21 cellular contexts compared by ENCODE assay signal in genomic region chr4:108193891-108194672, GRCh38. TPM values are rescaled to one million over a fixed set of nuclear protein-coding genes. Genes with fewer than 3 reads are reported as not detected.
DNase-seq lines count a peak whose midpoint lies in the region; ATAC-seq, FAIRE-seq and TF ChIP-seq lines count a peak whose summit lies in the region.
"Had no signal": no experiment of that assay in that cellular context is flagged by ENCODE, and none has a peak within 500 bp of the region (broad histone marks: within the 10 kb centered on the region; RNA-seq: fewer than 3 reads in every experiment).

No MANE protein-coding gene starts in this region.

- H3K9me2 ChIP-seq in GM23338 (ENCODE audit: insufficient read depth) = no peaks in the 10 kb centered on the region

- H3K79me2 ChIP-seq in GM23338 (replicated peaks; ENCODE audit: insufficient read depth) = no peaks in the 10 kb centered on the region
- H3K79me2 ChIP-seq in neural progenitor cell (ENCODE audit: low read depth) = no peaks in the 10 kb centered on the region
- H3K79me2 ChIP-seq: hepatocyte had no signal

- H3K9me3 Mint-ChIP-seq in GM23338 = peaks cover 2% of the 10 kb centered on the region; the same call in 2 of the 3 replicates
- H3K9me3 Mint-ChIP-seq in neural progenitor cell = peaks cover 2% of the 10 kb centered on the region
- H3K9me3 Mint-ChIP-seq: naive thymus-derived CD4-positive, alpha-beta T cell had no signal

- H4K20me1 ChIP-seq in GM23338 (replicated peaks; ENCODE audit: insufficient read depth) (no peaks in the 10 kb centered on the region), neural progenitor cell (ENCODE audit: low read depth) (no peaks in the 10 kb centered on the region)

- no peaks in the 10 kb centered on the region for H3F3A ChIP-seq in GM23338 (replicated peaks; ENCODE audit: low read depth)
- H3F3A ChIP-seq in neural progenitor cell (ENCODE audit: low read depth) = no peaks in the 10 kb centered on the region

- H3K4me3 Mint-ChIP-seq in GM23338 (no peak overlapping the region), neural progenitor cell (peak overlapping the region; percentile 13)
- H3K4me3 Mint-ChIP-seq: activated CD8-positive, alpha-beta memory T cell treated with anti-CD3 and anti-CD28 coated beads, Interleukin-2, amount 10 ng/mL, durations not matched to agents 7 days and 5 days; naive thymus-derived CD4-positive, alpha-beta T cell had no signal

- H3K36me3 ChIP-seq in GM23338 (ENCODE audit: insufficient read depth) = no peaks in the 10 kb centered on the region
- H3K36me3 ChIP-seq in neural progenitor cell = no peaks in the 10 kb centered on the region
- H3K36me3 ChIP-seq: BE2C, esophagus muscularis mucosa had no signal

- H3K4me3 ChIP-seq in GM23338 (no peak overlapping the region), neural progenitor cell (no peak overlapping the region)
- H3K4me3 ChIP-seq: body of pancreas, esophagus muscularis mucosa, hepatocyte had no signal

- H3K4me2 ChIP-seq in GM23338 = no peak overlapping the region
- H3K4me2 ChIP-seq in neural progenitor cell = peak overlapping the region; percentile 57
- H3K4me2 ChIP-seq: hepatocyte had no signal

- H3K27ac ChIP-seq in GM23338 (ENCODE audit: low read depth) = no peak overlapping the region
- no peak overlapping the region for H3K27ac ChIP-seq in neural progenitor cell
- H3K27ac ChIP-seq: body of pancreas, esophagus muscularis mucosa, hepatocyte had no signal

- FAIRE-seq in endometrium (lab: Jason Lieb, UNC) (peak; percentile 92), D721Med (lab: Jason Lieb, UNC) (no peak)
- FAIRE-seq: HTR-8/SVneo had no signal

- H3K4me1 Mint-ChIP-seq in GM23338 (peaks cover 20% of the 10 kb centered on the region), neural progenitor cell (peaks cover 47% of the 10 kb centered on the region)
- H3K4me1 Mint-ChIP-seq: activated CD8-positive, alpha-beta memory T cell treated with anti-CD3 and anti-CD28 coated beads, Interleukin-2, amount 10 ng/mL, durations not matched to agents 7 days and 5 days had no signal

- peak; percentile 95 for DNase-seq in GM23338 (ENCODE audit: low spot score)
- DNase-seq in NCI-H1930 (lab: John Stamatoyannopoulos, UW) = peak; percentile 68 to 79
- DNase-seq in neural progenitor cell (ENCODE audit: low spot score) = peak; percentile 76
- DNase-seq in D721Med (ENCODE audit: insufficient read length, low spot score) = no peak
- no peak for DNase-seq in DMS79 (lab: John Stamatoyannopoulos, UW)
- DNase-seq: activated CD4-positive, CD25-positive, alpha-beta regulatory T cell; activated CD8-positive, alpha-beta memory T cell treated with anti-CD3 and anti-CD28 coated beads, Interleukin-2, amount 10 ng/mL, durations not matched to agents 7 days and 5 days; activated effector memory CD4-positive, alpha-beta T cell treated with Interleukin-2 at 50 U/mL for 16 hours; BE2C; body of pancreas; DMS153; left ventricle myocardium superior; naive thymus-derived CD4-positive, alpha-beta T cell; NCI-H2081 treated with DMSO at 0.1 percent for 48 hours; stimulated activated CD4-positive, alpha-beta T cell treated with anti-CD3 and anti-CD28 coated beads, Interleukin-1b, Interleukin-23, amount 100 ng/mL, for 48 hours had no signal

- H2AFZ ChIP-seq in GM23338 (no peak overlapping the region), neural progenitor cell (replicated peaks) (no peak overlapping the region)
- H2AFZ ChIP-seq: hepatocyte had no signal

- H3K4me1 ChIP-seq in GM23338 (ENCODE audit: insufficient read depth) = peaks cover 13% of the 10 kb centered on the region
- H3K4me1 ChIP-seq in neural progenitor cell = peaks cover 29% of the 10 kb centered on the region
- H3K4me1 ChIP-seq: BE2C, body of pancreas, esophagus muscularis mucosa had no signal

- no peaks in the 10 kb centered on the region for H3K36me3 Mint-ChIP-seq in GM23338 (ENCODE audit: low read depth)
- no peaks in the 10 kb centered on the region for H3K36me3 Mint-ChIP-seq in neural progenitor cell
- H3K36me3 Mint-ChIP-seq: activated CD8-positive, alpha-beta memory T cell treated with anti-CD3 and anti-CD28 coated beads, Interleukin-2, amount 10 ng/mL, durations not matched to agents 7 days and 5 days had no signal

- H3K9me3 ChIP-seq in neural progenitor cell (ENCODE audit: low read depth) = no peaks in the 10 kb centered on the region
- H3K9me3 ChIP-seq: BE2C, body of pancreas, esophagus muscularis mucosa had no signal

- H3K27ac Mint-ChIP-seq in GM23338 (no peak overlapping the region), neural progenitor cell (peak overlapping the region; percentile 94)
- H3K27ac Mint-ChIP-seq: activated CD8-positive, alpha-beta memory T cell treated with anti-CD3 and anti-CD28 coated beads, Interleukin-2, amount 10 ng/mL, durations not matched to agents 7 days and 5 days had no signal

- peaks cover 39% of the 10 kb centered on the region for H3K27me3 Mint-ChIP-seq in GM23338 (ENCODE audit: insufficient read depth, low read depth, poor library complexity)
- peaks cover 5% of the 10 kb centered on the region for H3K27me3 Mint-ChIP-seq in neural progenitor cell (ENCODE audit: insufficient read depth, low read depth)
- H3K27me3 Mint-ChIP-seq: activated CD8-positive, alpha-beta memory T cell treated with anti-CD3 and anti-CD28 coated beads, Interleukin-2, amount 10 ng/mL, durations not matched to agents 7 days and 5 days had no signal

- ATAC-seq in GM23338 = peak; percentile 97
- ATAC-seq in HG03280 (IDR thresholded peaks at IDR 0.05; ENCODE audit: unreplicated experiment) = no peak
- ATAC-seq: activated CD8-positive, alpha-beta memory T cell treated with anti-CD3 and anti-CD28 coated beads, Interleukin-2, amount 10 ng/mL, durations not matched to agents 7 days and 5 days; body of pancreas; left ventricle myocardium superior; naive thymus-derived CD4-positive, alpha-beta T cell had no signal

- TF ChIP-seq CTCF in GM23338 (conservative IDR thresholded peaks at IDR 0.05; ENCODE audit: low read depth in 2 of 2) = no peak
- TF ChIP-seq CTCF in neural progenitor cell (IDR thresholded peaks at IDR 0.05) = no peak
- no peak for TF ChIP-seq CTCF in D721Med (IDR thresholded peaks at IDR 0.05; ENCODE audit: insufficient read depth, missing control alignments)

- peaks cover 66% of the 10 kb centered on the region for H3K27me3 ChIP-seq in GM23338 (ENCODE audit: insufficient read depth)
- peaks cover 13% of the 10 kb centered on the region for H3K27me3 ChIP-seq in neural progenitor cell
- H3K27me3 ChIP-seq: BE2C, body of pancreas, esophagus muscularis mucosa, hepatocyte had no signal

- no peak overlapping the region for H3K9ac ChIP-seq in neural progenitor cell

TF ChIP-seq in GM23338, 12 proteins besides CTCF, POLR2A, EP300 and RAD21:
- TF ChIP-seq NANOG (IDR thresholded peaks at IDR 0.05; ENCODE audit: borderline replicate concordance) (peak; percentile 61; the same call in 1 of the 2 replicates), STAT1 (IDR thresholded peaks at IDR 0.05; ENCODE audit: unreplicated experiment) (no peak)

RNA-seq across cellular contexts. Expression of gene LEF1, which starts 25.4 kb away (rescaled TPM):
- total RNA-seq in GM23338 (2014; rRNA removed; shearing (Covaris generic)) = 0.23 and 0.73 TPM in 2 replicates
- polyA plus RNA-seq in GM23338 (2016; fragmentation: Nextera tagmentation; extraction: Ambion mirVana) = 0.50 and 1.0 TPM in 2 replicates
- total RNA-seq in neural progenitor cell (ENCODE audit: low replicate concordance) = 15.0 and 19.4 TPM in 2 replicates
- total RNA-seq: dermis microvascular lymphatic vessel endothelial cell had no signal

Comparison
In these comparisons a context has a peak if more than half of its experiments do, and no peak if none do; other contexts are left out.
1. DNase-seq: peak in GM23338 (single experiment), NCI-H1930 (2 of 2) and neural progenitor cell (single experiment); none in D721Med (single experiment) and DMS79 (single experiment).